ENCODE assay signal across 8 cellular contexts in genomic region chr4:184444953-184445309, GRCh38. TPM values are rescaled to one million over a fixed set of nuclear protein-coding genes. Genes with fewer than 3 reads are reported as not detected.
DNase-seq lines count a peak whose midpoint lies in the region; ATAC-seq and TF ChIP-seq lines count a peak whose summit lies in the region.

No MANE protein-coding gene starts in this region.

- ATAC-seq in GM18502 (IDR thresholded peaks at IDR 0.05; ENCODE audit: poor library complexity, unreplicated experiment) (peak; percentile 69), GM21825 (IDR thresholded peaks at IDR 0.05; ENCODE audit: unreplicated experiment) (peak; percentile 65)

- TF ChIP-seq EP300 in ovary (IDR thresholded peaks at IDR 0.05): no peak

- H3K27ac ChIP-seq in skeletal muscle tissue (ENCODE audit: low read depth, low read length): no peak overlapping the region
- no peak overlapping the region for H3K27ac ChIP-seq in ovary

- no peak for TF ChIP-seq POLR2A in ovary (IDR thresholded peaks at IDR 0.05)

- H3K27me3 ChIP-seq in skeletal muscle tissue (ENCODE audit: control insufficient read depth in 3 of 3, insufficient read depth in 3 of 3, low read length in 3 of 3): no peaks in the 10 kb centered on the region
- no peaks in the 10 kb centered on the region for H3K27me3 ChIP-seq in ovary

- H3K4me3 ChIP-seq in skeletal muscle tissue (ENCODE audit: low read length in 3 of 3): no peak overlapping the region
- H3K4me3 ChIP-seq in ovary: no peak overlapping the region

- DNase-seq in activated CD4-positive, alpha-beta T cell treated with anti-CD3 and anti-CD28 coated beads, Interleukin-2, amount 50 U/mL, for 4 hours: peak; percentile 23 to 30
- DNase-seq in stimulated activated naive CD4-positive, alpha-beta T cell treated with Interleukin-2 at 50 U/mL for 16 hours (lab: John Stamatoyannopoulos, UW): no peak
- no peak for DNase-seq in activated gamma-delta T cell (lab: John Stamatoyannopoulos, UW)
- no peak for DNase-seq in T-helper 9 cell
- no peak for DNase-seq in ovary

- no peaks in the 10 kb centered on the region for H3K36me3 ChIP-seq in skeletal muscle tissue (ENCODE audit: control insufficient read depth in 3 of 3, insufficient read depth in 3 of 3, low read length in 3 of 3)
- H3K36me3 ChIP-seq in ovary: no peaks in the 10 kb centered on the region

- no peak for TF ChIP-seq CTCF in ovary (IDR thresholded peaks at IDR 0.05)

- 81 to 84% (median 81%) methylated on average over 11 of the region's 11 CpGs for WGBS in ovary, 3 donors

- H3K4me1 ChIP-seq in skeletal muscle tissue (ENCODE audit: control insufficient read depth in 3 of 3, insufficient read depth in 3 of 3, low read length in 3 of 3) (peaks cover 72 to 82% (median 75%) of the 10 kb centered on the region in 3 donors), ovary (ENCODE audit: insufficient read depth) (peaks cover 31% of the 10 kb centered on the region)

- intact Hi-C loops in ovary (cut with DNase I): no loop called here

- H3K9ac ChIP-seq in skeletal muscle tissue (ENCODE audit: low read depth in 1 of 3, low read length in 3 of 3): peak overlapping the region in 2 of 3 donors; percentile 18 to 36

- H3K9me3 ChIP-seq in skeletal muscle tissue (ENCODE audit: control insufficient read depth in 3 of 3, low read length in 3 of 3) (no peaks in the 10 kb centered on the region), ovary (no peaks in the 10 kb centered on the region)

RNA-seq across cellular contexts. Expression of gene IRF2, which starts 29.4 kb away (rescaled TPM):
- 18.8 TPM for total RNA-seq in skeletal muscle tissue
- 10 to 100 TPM; 27.8 to 68.4 (median 40.7) TPM for total RNA-seq in ovary
- 10 to 100 TPM; 31.7 to 60.6 TPM for polyA plus RNA-seq in ovary

Comparison
In these comparisons a context has a peak if more than half of its experiments do, and no peak if none do; other contexts are left out.
1. DNase-seq: peak in activated CD4-positive, alpha-beta T cell treated with anti-CD3 and anti-CD28 coated beads, Interleukin-2, amount 50 U/mL, for 4 hours (2 of 2); none in stimulated activated naive CD4-positive, alpha-beta T cell treated with Interleukin-2 at 50 U/mL for 16 hours (single experiment), activated gamma-delta T cell (single experiment), T-helper 9 cell (single experiment) and ovary (0 of 5).